In the genomic region with DNA sequence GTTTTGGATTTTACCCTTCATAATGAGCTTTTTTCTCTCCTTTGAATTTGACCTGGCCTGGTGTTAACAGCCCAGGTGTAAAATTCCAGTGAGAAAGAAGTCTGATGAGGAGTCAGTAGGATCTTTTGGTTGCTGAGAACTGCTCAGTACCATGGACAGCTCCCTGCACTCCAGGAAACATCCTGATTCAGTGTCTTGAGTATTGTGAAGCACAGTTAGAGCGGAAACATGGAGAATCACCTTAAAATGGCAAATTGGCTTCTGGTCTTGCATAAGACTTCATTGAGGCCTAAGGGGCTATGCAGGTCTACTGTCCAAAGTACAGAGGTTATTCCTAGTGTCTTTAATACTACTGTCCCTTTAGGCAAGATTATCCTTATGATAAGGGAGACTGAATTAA, we compare ENCODE assay signal across 8 cellular contexts. TPM values are rescaled to one million over a fixed set of nuclear protein-coding genes. Genes with fewer than 3 reads are reported as not detected.
DNase-seq lines count a peak whose midpoint lies in the region; TF ChIP-seq lines count a peak whose summit lies in the region.
"Not testable (repeated sequence)": the region's sequence is repeated elsewhere in the genome, so short reads cannot be mapped to it uniquely, and the experiment has no call there.

No MANE protein-coding gene starts in this region.

- intact Hi-C loops in ovary (cut with DNase I); thyroid gland (cut with DNase I): not testable (repeated sequence)

- not testable (repeated sequence) for H3K36me3 ChIP-seq in ovary, thyroid gland

- not testable (repeated sequence) for H3K27ac ChIP-seq in ovary, thyroid gland

- TF ChIP-seq POLR2A in ovary (IDR thresholded peaks at IDR 0.05); thyroid gland (IDR thresholded peaks at IDR 0.05): not testable (repeated sequence)

- H3K9me3 ChIP-seq in ovary, thyroid gland: not testable (repeated sequence)

- TF ChIP-seq CTCF in ovary (IDR thresholded peaks at IDR 0.05); thyroid gland (IDR thresholded peaks at IDR 0.05): not testable (repeated sequence)

- not testable (repeated sequence) for H3K27me3 ChIP-seq in ovary, thyroid gland

- DNase-seq in DMS 273 (lab: John Stamatoyannopoulos, UW; ENCODE audit: unreplicated experiment), result peak; percentile 41
- DNase-seq in M059J (ENCODE audit: low read depth), result peak; percentile 60
- peak; percentile 59 for DNase-seq in T1000 (lab: John Stamatoyannopoulos, UW)
- peak; percentile 6 for DNase-seq in activated effector memory CD4-positive, alpha-beta T cell treated with Interleukin-2 at 50 U/mL for 16 hours
- peak; percentile 14 for DNase-seq in effector CD8-positive, alpha-beta T cell (lab: John Stamatoyannopoulos, UW)
- peak; percentile 51 for DNase-seq in iPS-NIHi7 (ENCODE audit: extremely low spot score)
- peak; percentile 53 to 69 (median 55) for DNase-seq in ovary
- peak; percentile 59 to 77 for DNase-seq in thyroid gland

- WGBS in ovary, 3 donors, result 0 to 12% (median 7%) methylated on average over 1 of the region's 1 CpG
- WGBS in thyroid gland, 2 donors, result 10 to 31% methylated on average over 1 of the region's 1 CpG

- TF ChIP-seq EP300 in ovary (IDR thresholded peaks at IDR 0.05), result not testable (repeated sequence)

- not testable (repeated sequence) for H3K4me1 ChIP-seq in ovary (ENCODE audit: insufficient read depth); thyroid gland

- not testable (repeated sequence) for H3K4me3 ChIP-seq in ovary; thyroid gland (replicated peaks in 1 of 3)

RNA-seq across cellular contexts. Expression of gene METTL14, which starts 16.0 kb away (rescaled TPM):
- total RNA-seq in M059J (2014; rRNA removed; shearing (Covaris generic)), result 35.5 and 44.8 TPM in 2 replicates
- total RNA-seq in ovary (10 to 100 TPM; 35.3 to 56.1 (median 44.1) TPM), thyroid gland (10 to 100 TPM; 16.0 to 67.8 (median 40.7) TPM)
- 10 to 100 TPM in 1 of 2 donors, 1 to 10 TPM in 1; 10.0 to 25.1 TPM for polyA plus RNA-seq in ovary

Comparison
In these comparisons a context has a peak if more than half of its experiments do, and no peak if none do; other contexts are left out.
1. DNase-seq: peak in every context shown above with its lines; median percentile 68 in thyroid gland; 60 in M059J; 59 in T1000; 55 in ovary; 51 in iPS-NIHi7; 41 in DMS 273; 14 in effector CD8-positive, alpha-beta T cell; 6 in activated effector memory CD4-positive, alpha-beta T cell treated with Interleukin-2 at 50 U/mL for 16 hours.